1 cellular context compared by ENCODE assay signal in the genomic region with DNA sequence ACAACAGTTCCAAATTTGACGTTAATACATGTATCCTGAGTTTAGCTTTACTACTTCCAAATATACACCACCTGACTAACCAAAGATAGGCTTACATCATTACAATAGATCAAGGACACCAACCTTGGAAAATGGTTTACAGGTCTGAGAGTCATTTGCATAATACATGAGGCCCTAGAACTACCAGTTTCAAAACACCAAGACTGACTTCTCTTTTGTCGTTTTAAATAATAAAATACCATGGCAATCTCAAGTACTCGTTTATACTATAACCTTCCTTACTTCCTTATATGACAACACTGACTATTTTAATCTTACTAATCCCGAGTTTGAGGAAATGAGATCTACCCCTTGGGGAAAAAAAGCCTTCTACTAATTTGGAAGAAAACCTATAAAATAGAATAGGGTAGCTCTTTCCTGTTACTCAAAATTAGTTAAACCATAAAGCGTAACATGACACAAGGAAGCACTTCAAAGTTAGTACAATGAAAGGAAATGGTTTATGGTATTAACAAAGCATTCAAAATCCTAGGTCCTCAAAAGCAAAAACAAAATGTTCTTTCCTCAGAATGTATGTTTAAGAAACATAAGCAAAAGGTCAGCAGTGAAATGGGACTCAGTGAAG.
TF ChIP-seq lines count a peak whose summit lies in the region.

No MANE protein-coding gene starts in this region.

TF ChIP-seq in HepG2, 621 proteins besides CTCF, POLR2A, EP300 and RAD21 (continued from another document):
- TF ChIP-seq HNRNPK (IDR thresholded peaks at IDR 0.05; ENCODE audit: low read depth, low read length, poor library complexity, severe bottlenecking) (no peak), REXO4 (CRISPR knock-in tag; IDR thresholded peaks at IDR 0.05; ENCODE audit: borderline replicate concordance) (no peak)
